ENCODE assay signal across 8 cellular contexts in the genomic region with DNA sequence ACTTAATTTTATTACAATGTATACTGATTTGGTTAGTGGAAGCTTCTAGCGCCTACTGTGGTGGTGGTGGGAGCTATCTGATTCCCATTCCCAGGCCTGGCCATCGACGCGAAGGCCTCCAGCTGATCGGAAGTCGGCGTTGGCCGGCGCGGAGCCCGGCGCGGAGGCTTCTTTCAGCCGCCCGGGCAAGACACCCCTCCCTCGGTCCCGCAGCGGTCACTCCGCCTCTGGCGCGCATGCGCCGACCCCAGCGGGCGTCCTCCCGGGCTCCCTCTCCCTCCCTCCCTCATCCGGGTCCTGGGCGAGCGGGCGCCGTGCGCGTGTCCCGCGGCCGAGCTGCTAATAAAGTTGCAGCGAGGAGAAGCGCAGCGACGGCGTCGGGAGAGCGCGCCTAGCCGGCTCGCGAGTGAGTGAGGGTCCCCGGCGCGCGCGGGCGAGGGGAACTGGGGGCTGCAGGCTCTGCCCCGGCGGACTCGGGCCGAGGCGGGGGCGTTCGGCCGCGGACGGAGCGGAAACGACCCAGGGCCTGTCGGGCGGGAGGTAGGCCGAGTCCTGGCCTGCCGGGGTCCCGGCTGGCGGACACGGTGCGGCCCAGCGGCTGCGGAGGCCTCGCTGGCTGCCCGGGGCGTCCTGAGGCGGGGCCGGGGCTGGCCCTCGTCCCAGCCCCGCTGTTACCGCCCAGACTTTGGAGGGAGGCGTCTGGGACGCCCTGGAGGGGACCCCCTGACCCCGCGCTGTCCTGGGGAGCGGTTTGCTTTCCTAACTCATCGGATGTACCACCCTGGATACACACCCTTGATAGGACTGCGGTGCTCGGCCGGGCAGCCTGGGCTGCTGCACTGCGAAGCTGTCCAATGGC. TPM values are rescaled to one million over a fixed set of nuclear protein-coding genes. Genes with fewer than 3 reads are reported as not detected.
DNase-seq lines count a peak whose midpoint lies in the region; ATAC-seq and TF ChIP-seq lines count a peak whose summit lies in the region.

A gene (plus strand): TSS at position 289 of the 859 bp plus-strand sequence. CDS start 20,916 bp downstream, outside the sequence.

- peak within 1 kb of the TSS; percentile 52 for H3K18ac ChIP-seq in IMR-90 (ENCODE audit: low read depth, low read length)

- H3K36me3 ChIP-seq in IMR-90 (ENCODE audit: control insufficient read depth, insufficient read depth, low read length) (no peaks in the 10 kb centered on the region), esophagus muscularis mucosa (no peaks in the 10 kb centered on the region), muscle layer of duodenum (ENCODE audit: control insufficient read depth in 1 of 2, insufficient read depth in 2 of 2, low read length in 2 of 2) (peaks cover 0 to 6% of the 10 kb centered on the region in 2 donors)

- TF ChIP-seq POLR2A in IMR-90 (IDR thresholded peaks at IDR 0.05; ENCODE audit: low read depth, low read length) (no peak; the same call in none of the 2 replicates), esophagus muscularis mucosa (IDR thresholded peaks at IDR 0.05; ENCODE audit: low read depth) (peak; percentile 75)

- peak within 1 kb of the TSS; percentile 80 to 95 for H4K8ac ChIP-seq in IMR-90 (ENCODE audit: low read depth in 2 of 2, low read length in 2 of 2)

- in situ Hi-C loops in IMR-90 (cut with MboI; ENCODE audit: low sequenced_read_pairs) = no loop called here

- peak within 1 kb of the TSS; percentile 86 for H3K14ac ChIP-seq in IMR-90 (replicated peaks; ENCODE audit: low read depth, low read length)

- H3K23ac ChIP-seq in IMR-90 (ENCODE audit: low read depth, low read length) = peak within 1 kb of the TSS; percentile 90

- POLR2A ChIA-PET in IMR-90 (lab: Charles Lee; ENCODE audit: unreplicated experiment) = no interaction called here

- H3K56ac ChIP-seq in IMR-90 (ENCODE audit: extremely low read depth, insufficient read depth, low read length) = peak within 1 kb of the TSS; percentile 73

- intact Hi-C loops in IMR-90 (cut with micrococcal nuclease) (loop anchor here (1.0 to 2.0 kb wide), 2 partner anchors 27 to 50 kb away; no protein-coding TSS in a partner anchor), esophagus muscularis mucosa (cut with DNase I) (loop anchor here (5.0 kb wide), 1 partner anchor 45 kb away; no protein-coding TSS in a partner anchor)

- H3K9me1 ChIP-seq in IMR-90 (ENCODE audit: insufficient read depth, low read length) = no peaks in the 10 kb centered on the region; the same call in 1 of the 2 replicates

- peaks cover 4% of the 10 kb centered on the region for H3K27me3 ChIP-seq in IMR-90 (ENCODE audit: control insufficient read depth, insufficient read depth, low read length)
- no peaks in the 10 kb centered on the region for H3K27me3 ChIP-seq in esophagus muscularis mucosa
- no peaks in the 10 kb centered on the region for H3K27me3 ChIP-seq in muscle layer of duodenum (ENCODE audit: low read depth, low read length)

- peak within 1 kb of the TSS; percentile 66 for H2BK120ac ChIP-seq in IMR-90 (ENCODE audit: low read depth, low read length)

- H2BK20ac ChIP-seq in IMR-90 (ENCODE audit: low read depth, low read length) = no peak within 1 kb of the TSS

- TF ChIP-seq CTCF in IMR-90 (conservative IDR thresholded peaks at IDR 0.05; ENCODE audit: low read depth, low read length) = 0 out of 2 replicates have a peak, but pooled peaks have one; percentile 5
- TF ChIP-seq CTCF in esophagus muscularis mucosa (IDR thresholded peaks at IDR 0.05) = no peak

- H3K4me1 ChIP-seq in IMR-90 (ENCODE audit: control insufficient read depth, insufficient read depth, low read length) (peaks cover 2% of the 10 kb centered on the region), esophagus muscularis mucosa (peaks cover 26 to 47% (median 46%) of the 10 kb centered on the region in 4 donors), muscle layer of duodenum (ENCODE audit: control insufficient read depth in 1 of 2, insufficient read depth in 2 of 2, low read length in 2 of 2) (peaks cover 8 to 21% of the 10 kb centered on the region in 2 donors)

- CTCF ChIA-PET in IMR-90 (lab: Yijun Ruan, JAX) = interaction anchor here (0.6 to 1.0 kb wide), 3 partner anchors 30 to 111 kb away, joined by 3 to 4 read pairs (median 3); no protein-coding TSS in a partner anchor

- ATAC-seq in GM21528 (IDR thresholded peaks at IDR 0.05; ENCODE audit: low FRiP score, unreplicated experiment) (peak; percentile 91), IMR-90 (ENCODE audit: low read depth) (peak; percentile 94)

- H2BK5ac ChIP-seq in IMR-90 (ENCODE audit: low read depth, low read length, poor library complexity, severe bottlenecking) = peak within 1 kb of the TSS; percentile 79

- peak within 1 kb of the TSS; percentile 85 for H3K9ac ChIP-seq in IMR-90 (ENCODE audit: low read depth, low read length)

- H4K5ac ChIP-seq in IMR-90 (ENCODE audit: low read depth, low read length) = peak within 1 kb of the TSS; percentile 87

- dilution Hi-C loops in IMR-90 (cut with HindIII; ENCODE audit: low sequenced_read_pairs, unreplicated experiment) = no loop called here

- H2AFZ ChIP-seq in IMR-90 (replicated peaks; ENCODE audit: low read length, poor library complexity) = peak within 1 kb of the TSS; percentile 94

- H3K27ac ChIP-seq in IMR-90 (ENCODE audit: insufficient read depth, low read length) = peak within 1 kb of the TSS; percentile 76
- H3K27ac ChIP-seq in esophagus muscularis mucosa (replicated peaks in 1 of 4) = peak within 1 kb of the TSS; percentile 98
- H3K27ac ChIP-seq in muscle layer of duodenum (ENCODE audit: low read length) = peak within 1 kb of the TSS; percentile 81

- H3K9me3 ChIP-seq in IMR-90 (ENCODE audit: control insufficient read depth, insufficient read depth, low read length) (no peaks in the 10 kb centered on the region), esophagus muscularis mucosa (no peaks in the 10 kb centered on the region), muscle layer of duodenum (ENCODE audit: control insufficient read depth in 1 of 2, low read length in 2 of 2) (no peaks in the 10 kb centered on the region)

- peak within 1 kb of the TSS; percentile 89 for H3K4me2 ChIP-seq in IMR-90 (ENCODE audit: low read depth, low read length)

- peaks cover 4 to 18% of the 10 kb centered on the region in 2 experiments; a peak in 3 of 4 replicates for H3K79me1 ChIP-seq in IMR-90 (ENCODE audit: low read depth in 1 of 2, low read length in 2 of 2)

- peak within 1 kb of the TSS; percentile 84 for H3K4ac ChIP-seq in IMR-90 (ENCODE audit: low read depth, low read length)

- peak within 1 kb of the TSS; percentile 86 for H2AK9ac ChIP-seq in IMR-90 (replicated peaks; ENCODE audit: low read depth, low read length, poor library complexity)

- H3K4me3 ChIP-seq in IMR-90 (ENCODE audit: insufficient read depth, low read depth, low read length) = peak within 1 kb of the TSS; percentile 81
- H3K4me3 ChIP-seq in esophagus muscularis mucosa = peak within 1 kb of the TSS; percentile 80 to 92 (median 88)
- H3K4me3 ChIP-seq in muscle layer of duodenum (ENCODE audit: low read depth in 1 of 2, low read length in 2 of 2) = peak within 1 kb of the TSS; percentile 90 to 96

- H2AK5ac ChIP-seq in IMR-90 (ENCODE audit: low read depth, low read length) = peak within 1 kb of the TSS; percentile 48

- no peak within 1 kb of the TSS for H2BK15ac ChIP-seq in IMR-90 (ENCODE audit: low read depth, low read length)

- no peak for TF ChIP-seq RAD21 in IMR-90 (IDR thresholded peaks at IDR 0.05; ENCODE audit: low read length)

- peaks cover 39% of the 10 kb centered on the region for H4K20me1 ChIP-seq in IMR-90 (ENCODE audit: insufficient read depth, low read length)

- 2% methylated on average over 21 of the region's 93 CpGs; no CpG with 5 or more reads in 1 of the 2 experiments for WGBS in IMR-90 (ENCODE audit: extremely low coverage in 2 of 2, insufficient read length in 1 of 2), 2 experiments
- WGBS in esophagus muscularis mucosa = 0% methylated on average over 18 of the region's 93 CpGs

- H4K91ac ChIP-seq in IMR-90 (ENCODE audit: insufficient read depth, low read depth, low read length) = peak within 1 kb of the TSS; percentile 71

- DNase-seq in DMS153 (lab: John Stamatoyannopoulos, UW) (peak; percentile 57), IMR-90 (peak; percentile 95), esophagus muscularis mucosa (ENCODE audit: extremely low spot score) (peak; percentile 98)
- peak; percentile 79 to 86 for DNase-seq in activated T-cell treated with anti-CD3 and anti-CD28 coated beads, Interleukin-2, amount 50 U/mL, for 48 hours
- DNase-seq in stimulated activated CD8-positive, alpha-beta memory T cell treated with anti-CD3 and anti-CD28 coated beads, Interleukin-7, amount 100 ng/mL, for 24 hours (ENCODE audit: low read depth) = peak; percentile 53

- BruUV-seq in IMR-90 (replicated peaks; lab: Mats Ljungman, UMichigan) = no TSS peak

- no peak for TF ChIP-seq EP300 in esophagus muscularis mucosa (IDR thresholded peaks at IDR 0.05)

TF ChIP-seq in IMR-90, 13 proteins besides CTCF, POLR2A, EP300 and RAD21 (continues in another document):
- TF ChIP-seq CHD1 (IDR thresholded peaks at IDR 0.05; ENCODE audit: low read depth, low read length) = no peak
- TF ChIP-seq, protein P1, sequence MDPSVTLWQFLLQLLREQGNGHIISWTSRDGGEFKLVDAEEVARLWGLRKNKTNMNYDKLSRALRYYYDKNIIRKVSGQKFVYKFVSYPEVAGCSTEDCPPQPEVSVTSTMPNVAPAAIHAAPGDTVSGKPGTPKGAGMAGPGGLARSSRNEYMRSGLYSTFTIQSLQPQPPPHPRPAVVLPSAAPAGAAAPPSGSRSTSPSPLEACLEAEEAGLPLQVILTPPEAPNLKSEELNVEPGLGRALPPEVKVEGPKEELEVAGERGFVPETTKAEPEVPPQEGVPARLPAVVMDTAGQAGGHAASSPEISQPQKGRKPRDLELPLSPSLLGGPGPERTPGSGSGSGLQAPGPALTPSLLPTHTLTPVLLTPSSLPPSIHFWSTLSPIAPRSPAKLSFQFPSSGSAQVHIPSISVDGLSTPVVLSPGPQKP (IDR thresholded peaks at IDR 0.05; ENCODE audit: borderline replicate concordance, low read depth, low read length) = no peak

TF ChIP-seq in PFSK-1, 5 proteins besides CTCF, POLR2A, EP300 and RAD21 (continues in another document):
- TF ChIP-seq FOXP2 (optimal IDR thresholded peaks at IDR 0.05; ENCODE audit: borderline replicate concordance, extremely low read depth, extremely low read length, insufficient read depth) = peak; percentile 83

RNA-seq across cellular contexts. Expression of the gene that starts here (rescaled TPM):
- 73.3 and 101 TPM in 2 replicates for total RNA-seq in IMR-90 (2012; rRNA removed)
- 25.7 and 37.4 TPM in 2 replicates for polyA plus RNA-seq in IMR-90 (2012; rRNA removed)
- polyA plus RNA-seq in IMR-90 (2012; cell fraction: cytosol; rRNA removed) = 5.3 and 8.1 TPM in 2 replicates
- 3.2 and 35.1 TPM in 2 replicates for polyA plus RNA-seq in IMR-90 (2012; cell fraction: nucleus; rRNA removed; ENCODE audit: low replicate concordance)
- polyA plus RNA-seq in PFSK-1 (2012; ENCODE audit: insufficient read length, low read depth) = 25.7 TPM
- 10 to 100 TPM; 42.4 to 47.9 (median 46.3) TPM for total RNA-seq in esophagus muscularis mucosa

Comparison
In these comparisons a context has a peak if more than half of its experiments do, and no peak if none do; other contexts are left out.
1. Peak in every context shown above with its lines: DNase-seq, ATAC-seq, H3K4me3 ChIP-seq and H3K27ac ChIP-seq.